ENCODE assay signal across 19 cellular contexts in the genomic region with DNA sequence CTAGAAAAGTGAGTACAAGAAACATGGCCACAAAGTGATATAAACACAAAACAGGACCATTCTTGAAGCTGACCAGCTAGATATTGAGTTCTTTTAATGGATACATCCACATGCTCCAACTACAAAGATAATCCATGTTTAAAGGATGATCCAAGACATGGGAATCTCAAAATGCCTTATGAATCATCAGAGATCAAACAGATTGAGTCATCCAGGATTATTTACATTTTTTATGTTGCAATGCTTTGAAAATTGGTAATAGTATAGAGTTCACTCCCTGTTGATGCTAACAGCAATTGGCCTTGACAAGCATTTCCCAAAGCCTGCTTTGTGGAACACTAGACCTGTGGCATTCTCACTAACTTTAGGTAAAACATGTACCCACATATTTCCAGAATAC.
DNase-seq lines count a peak whose midpoint lies in the region; ATAC-seq, FAIRE-seq and TF ChIP-seq lines count a peak whose summit lies in the region.
"Had no signal": no experiment of that assay in that cellular context is flagged by ENCODE, and none has a peak within 500 bp of the region (broad histone marks: within the 10 kb centered on the region; RNA-seq: fewer than 3 reads in every experiment).

No MANE protein-coding gene starts in this region.

- DNase-seq in AG08395 (ENCODE audit: low spot score) (peak; percentile 21), HTR-8/SVneo (ENCODE audit: insufficient read length, low spot score) (peak; percentile 17), amniotic epithelial cell (ENCODE audit: low read depth) (peak; percentile 51), foreskin fibroblast (peak; percentile 62 to 82), pons (ENCODE audit: low spot score) (no peak)
- DNase-seq in activated effector memory CD4-positive, alpha-beta T cell treated with Interleukin-2 at 50 U/mL for 16 hours, result no peak
- DNase-seq: activated naive CD8-positive, alpha-beta T cell treated with anti-CD3 and anti-CD28 coated beads, Interleukin-2, amount 50 U/mL, for 24 hours; CD8-positive, alpha-beta T cell; effector CD4-positive, alpha-beta T cell; esophagus squamous epithelium; kidney glomerular epithelial cell; NCI-H2081 treated with DMSO at 0.1 percent for 48 hours; NCI-H69; psoas muscle; SJCRH30; tibial artery had no signal

- FAIRE-seq in HTR-8/SVneo (lab: Jason Lieb, UNC), result no peak

- no peak overlapping the region for H3K4me3 ChIP-seq in foreskin fibroblast (ENCODE audit: low read depth in 1 of 2, low read length in 2 of 2)
- H3K4me3 ChIP-seq: esophagus squamous epithelium, psoas muscle, SJCRH30, tibial artery had no signal

- ATAC-seq in GM19328 (IDR thresholded peaks at IDR 0.05; ENCODE audit: unreplicated experiment) (no peak), HG03469 (IDR thresholded peaks at IDR 0.05; ENCODE audit: unreplicated experiment) (no peak)
- ATAC-seq: activated naive CD8-positive, alpha-beta T cell treated with anti-CD3 and anti-CD28 coated beads, Interleukin-2, amount 50 U/mL, for 24 hours; CD8-positive, alpha-beta T cell; psoas muscle; stimulated activated memory B cell treated with anti-CD40 and anti-IgM and Interleukin-4, amounts not matched to agents 10 μg/mL and 1 μg/mL and 100 μg/mL, for 72 hours had no signal

- no peak for TF ChIP-seq CTCF in foreskin fibroblast (IDR thresholded peaks at IDR 0.05; ENCODE audit: low read depth, low read length)

Comparison
In these comparisons a context has a peak if more than half of its experiments do, and no peak if none do; other contexts are left out.
1. DNase-seq: peak in AG08395 (single experiment), HTR-8/SVneo (single experiment), amniotic epithelial cell (single experiment) and foreskin fibroblast (2 of 2); none in pons (single experiment) and activated effector memory CD4-positive, alpha-beta T cell treated with Interleukin-2 at 50 U/mL for 16 hours (single experiment).